8 cellular contexts compared by ENCODE assay signal in genomic region chr17:61002316-61002736, GRCh38.
DNase-seq lines count a peak whose midpoint lies in the region; ATAC-seq and TF ChIP-seq lines count a peak whose summit lies in the region.

No MANE protein-coding gene starts in this region.

- TF ChIP-seq CTCF in AG04449 (IDR thresholded peaks at IDR 0.05; ENCODE audit: insufficient read depth, low read length, missing control alignments) (peak; percentile 7), GM12865 (IDR thresholded peaks at IDR 0.05; ENCODE audit: insufficient read depth, low read depth, low read length, missing control alignments) (peak; percentile 31)

- POLR2A ChIA-PET in AG04449 (lab: Yijun Ruan, JAX), result no interaction called here

- no peak overlapping the region for H3K4me3 ChIP-seq in AG04449 (ENCODE audit: low read depth, low read length)
- no peak overlapping the region for H3K4me3 ChIP-seq in GM12865 (ENCODE audit: low read depth, low read length)

- DNase-seq in AG04449 (ENCODE audit: low read depth, low spot score) (no peak), GM12865 (ENCODE audit: low read depth) (peak; percentile 48), NCI-H345 treated with DMSO at 0.1 percent for 48 hours (lab: John Stamatoyannopoulos, UW; ENCODE audit: unreplicated experiment) (peak; percentile 26), cerebellar cortex (ENCODE audit: low spot score) (peak; percentile 37), myocyte (ENCODE audit: low read depth) (peak; percentile 62), GDM1 (lab: John Stamatoyannopoulos, UW) (no peak)
- no peak for DNase-seq in stimulated activated naive CD8-positive, alpha-beta T cell treated with anti-CD3 and anti-CD28 coated beads, Interleukin-15, Interleukin-2, amounts not matched to agents 100 U/mL and 50 U/mL, for 24 hours

- CTCF ChIA-PET in AG04449 (lab: Yijun Ruan, JAX), result interaction anchor here (1.0 to 4.0 kb wide), 7 partner anchors 137 to 407 kb away, joined by 3 to 55 read pairs (median 8); no protein-coding TSS in a partner anchor

- no peak for ATAC-seq in stimulated activated naive CD8-positive, alpha-beta T cell treated with anti-CD3 and anti-CD28 coated beads, Interleukin-15, Interleukin-2, amounts not matched to agents 100 U/mL and 50 U/mL, for 24 hours
- no peak for ATAC-seq in HG03432 (IDR thresholded peaks at IDR 0.05; ENCODE audit: unreplicated experiment)

Comparison
In these comparisons a context has a peak if more than half of its experiments do, and no peak if none do; other contexts are left out.
1. DNase-seq: peak in GM12865 (single experiment), NCI-H345 treated with DMSO at 0.1 percent for 48 hours (single experiment), cerebellar cortex (single experiment) and myocyte (single experiment); none in AG04449 (single experiment), GDM1 (single experiment) and stimulated activated naive CD8-positive, alpha-beta T cell treated with anti-CD3 and anti-CD28 coated beads, Interleukin-15, Interleukin-2, amounts not matched to agents 100 U/mL and 50 U/mL, for 24 hours (single experiment).